Comparison of ENCODE assay signal across 21 cellular contexts in the genomic region with DNA sequence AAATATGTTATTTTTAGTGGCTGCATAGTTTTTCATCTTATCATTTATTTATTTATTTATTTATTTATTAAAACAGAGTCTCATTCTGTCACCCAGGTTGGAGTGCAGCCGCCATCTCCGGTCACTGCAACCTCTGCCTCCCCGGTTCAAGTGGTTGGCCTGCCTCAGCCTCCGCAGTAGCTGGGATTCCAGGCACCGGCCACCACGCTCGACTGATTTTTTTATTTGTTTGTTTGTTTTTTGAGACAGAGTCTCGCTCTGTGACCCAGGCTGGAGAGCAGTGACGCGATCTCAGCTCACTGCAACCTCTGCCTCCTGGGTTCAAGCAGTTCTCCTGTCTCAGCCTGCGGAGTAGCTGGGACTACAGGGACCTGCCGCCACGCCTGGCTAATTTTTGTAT.
DNase-seq lines count a peak whose midpoint lies in the region; ATAC-seq and TF ChIP-seq lines count a peak whose summit lies in the region.
"Had no signal": no experiment of that assay in that cellular context is flagged by ENCODE, and none has a peak within 500 bp of the region (broad histone marks: within the 10 kb centered on the region; RNA-seq: fewer than 3 reads in every experiment).

No MANE protein-coding gene starts in this region.

- no peaks in the 10 kb centered on the region for H3K27me3 ChIP-seq in left ventricle myocardium inferior (ENCODE audit: low read depth)
- H3K27me3 ChIP-seq: BE2C, Peyer's patch, SJSA1 had no signal

- intact Hi-C loops in left ventricle myocardium inferior (cut with micrococcal nuclease) (no loop called here), left cardiac atrium (cut with DNase I) (no loop called here), posterior vena cava (cut with DNase I) (loop anchor here (5.0 to 10.0 kb wide), 2 partner anchors 89 to 311 kb away; no protein-coding TSS in a partner anchor)

- no peaks in the 10 kb centered on the region for H3K9me3 ChIP-seq in left ventricle myocardium inferior (replicated peaks)
- H3K9me3 ChIP-seq: BE2C, Peyer's patch, SJSA1 had no signal

- no peak for ATAC-seq in left cardiac atrium

- no peak for TF ChIP-seq CTCF in left ventricle myocardium inferior (IDR thresholded peaks at IDR 0.05; ENCODE audit: borderline replicate concordance)
- no peak for TF ChIP-seq CTCF in coronary artery (IDR thresholded peaks at IDR 0.05)

- no peaks in the 10 kb centered on the region for H3K36me3 ChIP-seq in left ventricle myocardium inferior
- H3K36me3 ChIP-seq: BE2C, Peyer's patch, SJSA1 had no signal

- DNase-seq in left ventricle myocardium inferior (no peak), left cardiac atrium (no peak), coronary artery (ENCODE audit: low spot score) (peak; percentile 76), posterior vena cava (ENCODE audit: low spot score) (peak; percentile 73), SW 1271 (lab: John Stamatoyannopoulos, UW) (no peak), NCI-H2196 treated with DMSO at 0.1 percent for 48 hours (lab: John Stamatoyannopoulos, UW; ENCODE audit: unreplicated experiment) (no peak), OCI-M2 (lab: John Stamatoyannopoulos, UW; ENCODE audit: unreplicated experiment) (no peak)
- DNase-seq: BE2C; CD4-positive, alpha-beta T cell; COR-L47; GOT3; KBM-7; NCI-H1092; NCI-H1436; NCI-H1930; NCI-H345; NCI-H524; NCI-H774; NK-92 treated with Interleukin-12 subunit alpha and Interleukin-12 subunit beta, amount 100 ng/mL, for 24 hours; Peyer's patch had no signal

- H3K27ac ChIP-seq in left ventricle myocardium inferior (replicated peaks) (peak overlapping the region; percentile 14), coronary artery (peak overlapping the region; percentile 47 to 76)
- H3K27ac ChIP-seq: Peyer's patch, SJSA1 had no signal

- peaks cover 19% of the 10 kb centered on the region for H3K4me1 ChIP-seq in left ventricle myocardium inferior
- H3K4me1 ChIP-seq: Peyer's patch, SJSA1 had no signal

- H3K4me3 ChIP-seq in left ventricle myocardium inferior (no peak overlapping the region), coronary artery (no peak overlapping the region)
- H3K4me3 ChIP-seq: Peyer's patch, SJSA1 had no signal

Comparison
In these comparisons a context has a peak if more than half of its experiments do, and no peak if none do; other contexts are left out.
1. DNase-seq: peak in coronary artery (single experiment) and posterior vena cava (single experiment); none in left ventricle myocardium inferior (single experiment), left cardiac atrium (single experiment), SW 1271 (0 of 2), NCI-H2196 treated with DMSO at 0.1 percent for 48 hours (single experiment) and OCI-M2 (single experiment).
2. intact Hi-C loops: an anchor here in posterior vena cava (5.0 to 10.0 kb wide); none called in left ventricle myocardium inferior and left cardiac atrium.